Comparison of ENCODE assay signal across 14 cellular contexts in the genomic region with DNA sequence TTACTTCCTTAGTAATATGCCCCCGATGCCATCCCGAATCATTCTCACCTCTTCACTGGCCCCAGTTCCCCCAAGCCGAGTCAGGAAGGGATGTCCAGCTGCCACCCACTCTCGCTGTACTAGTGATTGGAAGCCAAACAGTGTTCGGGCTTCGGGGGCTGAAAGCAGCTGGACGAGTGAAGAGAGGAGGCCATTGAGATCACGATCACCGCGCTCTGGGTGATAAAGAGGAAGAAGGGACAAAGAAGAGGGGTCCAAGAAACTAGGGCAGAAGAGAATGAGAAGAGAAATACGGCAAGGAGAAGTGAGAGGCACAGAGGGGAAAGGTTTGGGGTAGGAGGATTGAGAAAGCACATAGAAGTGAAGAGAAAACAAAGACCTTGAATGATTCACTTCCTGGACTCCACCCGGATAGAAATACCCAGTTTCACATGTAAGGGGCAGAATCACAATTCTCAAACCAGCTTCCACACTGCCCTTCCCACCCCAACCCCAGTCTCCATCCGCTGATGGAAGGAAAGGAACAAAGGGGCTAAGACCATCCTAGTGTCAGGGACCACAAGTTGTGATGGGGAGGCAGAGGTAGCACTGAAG. TPM values are rescaled to one million over a fixed set of nuclear protein-coding genes. Genes with fewer than 3 reads are reported as not detected.
DNase-seq lines count a peak whose midpoint lies in the region; ATAC-seq lines count a peak whose summit lies in the region.
"Had no signal": no experiment of that assay in that cellular context is flagged by ENCODE, and none has a peak within 500 bp of the region (broad histone marks: within the 10 kb centered on the region; RNA-seq: fewer than 3 reads in every experiment).

No MANE protein-coding gene starts in this region.

- H3K4me1 Mint-ChIP-seq in T-helper 17 cell: peaks cover 23% of the 10 kb centered on the region

- peak overlapping the region in 4 of 11 experiments; percentile 35 to 76 (median 66); a peak in 7 of 22 replicates for H3K9ac ChIP-seq in BLaER1 treated with 17β-estradiol and CSF1 and Interleukin-3, amounts not matched to agents 10 nM and 100 nM

- peak overlapping the region; percentile 84 for H3K27ac Mint-ChIP-seq in T-helper 17 cell

- H4K20me1 ChIP-seq in BLaER1 treated with 17β-estradiol and CSF1 and Interleukin-3, amounts not matched to agents 10 nM and 100 nM: peaks cover 0 to 10% (median 8%) of the 10 kb centered on the region in 11 experiments; a peak in 13 of 22 replicates

- no peak for ATAC-seq in T-helper 17 cell
- ATAC-seq: effector memory CD8-positive, alpha-beta T cell; T-cell had no signal

- H3K4me2 ChIP-seq in BLaER1 treated with 17β-estradiol and CSF1 and Interleukin-3, amounts not matched to agents 10 nM and 100 nM: peak overlapping the region in 7 of 11 experiments; percentile 36 to 96 (median 94); a peak in 13 of 22 replicates

- no peaks in the 10 kb centered on the region for H3K9me3 ChIP-seq in BLaER1 treated with 17β-estradiol and CSF1 and Interleukin-3, amounts not matched to agents 10 nM and 100 nM (replicated peaks in 1 of 11)
- H3K9me3 ChIP-seq in T-helper 17 cell (ENCODE audit: control insufficient read depth, low read length, poor library complexity, severe bottlenecking): no peaks in the 10 kb centered on the region
- H3K9me3 ChIP-seq: left ventricle myocardium inferior had no signal

- H3K36me3 ChIP-seq in BLaER1 treated with 17β-estradiol and CSF1 and Interleukin-3, amounts not matched to agents 10 nM and 100 nM: peaks cover 5 to 8% (median 7%) of the 10 kb centered on the region in 11 experiments

- H3K27ac ChIP-seq in BLaER1 treated with 17β-estradiol and CSF1 and Interleukin-3, amounts not matched to agents 10 nM and 100 nM: peak overlapping the region in 7 of 11 experiments; percentile 31 to 93 (median 63); a peak in 14 of 22 replicates
- H3K27ac ChIP-seq in epithelial cell of prostate: peak overlapping the region; percentile 58
- H3K27ac ChIP-seq: left ventricle myocardium inferior had no signal

- peaks cover 18 to 87% (median 40%) of the 10 kb centered on the region in 10 experiments for H3K4me1 ChIP-seq in BLaER1 treated with 17β-estradiol and CSF1 and Interleukin-3, amounts not matched to agents 10 nM and 100 nM

- peak; percentile 21 for DNase-seq in HCEC 1CT
- DNase-seq in T-helper 17 cell: no peak
- DNase-seq in epithelial cell of prostate (ENCODE audit: low read depth, low spot score): no peak
- DNase-seq in NCI-H2081 treated with DMSO at 0.1 percent for 48 hours (lab: John Stamatoyannopoulos, UW): no peak
- DNase-seq in DMS79 (lab: John Stamatoyannopoulos, UW): no peak
- no peak for DNase-seq in AG08396 (ENCODE audit: low spot score)
- no peak for DNase-seq in COLO829 (ENCODE audit: low spot score)
- DNase-seq: effector memory CD8-positive, alpha-beta T cell; left ventricle myocardium inferior; NCI-H2029; NK-92 treated with Interleukin-12 subunit alpha and Interleukin-12 subunit beta, amount 100 ng/mL, for 24 hours; substantia nigra; T-cell had no signal

- no peaks in the 10 kb centered on the region for H3K27me3 ChIP-seq in BLaER1 treated with 17β-estradiol and CSF1 and Interleukin-3, amounts not matched to agents 10 nM and 100 nM

- H3K4me3 Mint-ChIP-seq in T-helper 17 cell: no peak overlapping the region
- H3K4me3 Mint-ChIP-seq: effector memory CD8-positive, alpha-beta T cell; T-cell had no signal

- H3K4me3 ChIP-seq in BLaER1 treated with 17β-estradiol and CSF1 and Interleukin-3, amounts not matched to agents 10 nM and 100 nM: peak overlapping the region in 3 of 10 experiments; percentile 14 to 88 (median 52); a peak in 5 of 20 replicates
- H3K4me3 ChIP-seq: left ventricle myocardium inferior had no signal

- H3K36me3 Mint-ChIP-seq in T-helper 17 cell (ENCODE audit: low read depth): peaks cover 6% of the 10 kb centered on the region

- peaks cover 8% of the 10 kb centered on the region for H3K27me3 Mint-ChIP-seq in T-helper 17 cell

RNA-seq across cellular contexts. Expression of a gene that starts 3.7 kb away (rescaled TPM):
- 10 to 100 TPM; 47.2 to 53.2 TPM for total RNA-seq in T-helper 17 cell

RNA-seq across cellular contexts. Expression of a gene that starts 5.4 kb away (rescaled TPM):
- total RNA-seq in T-helper 17 cell: under 1 TPM; 0.35 to 0.73 TPM

RNA-seq across cellular contexts. Expression of a gene that starts 13.7 kb away (rescaled TPM):
- total RNA-seq in T-helper 17 cell: 1 to 10 TPM; 4.6 to 4.7 TPM

RNA-seq across cellular contexts. Expression of a gene that starts 31.9 kb away (rescaled TPM):
- total RNA-seq in T-helper 17 cell: 1 to 10 TPM; 5.3 to 7.2 TPM
